Comparison of ENCODE assay signal across 1 cellular context in genomic region chr1:93846929-93847810, GRCh38.
TF ChIP-seq lines count a peak whose summit lies in the region.

No MANE protein-coding gene starts in this region.

TF ChIP-seq in K562, 482 proteins besides CTCF, POLR2A, EP300 and RAD21 (continued from another document and continues in another):
- TF ChIP-seq CREB3L1 (IDR thresholded peaks at IDR 0.05; ENCODE audit: borderline replicate concordance, low read depth): no peak
- peak; percentile 27; the same call in 1 of the 2 replicates for TF ChIP-seq ZNF143 (CRISPR knock-in tag; IDR thresholded peaks at IDR 0.05)
- no peak for TF ChIP-seq E2F3 (CRISPR knock-in tag; IDR thresholded peaks at IDR 0.05)
- TF ChIP-seq GATAD2A (IDR thresholded peaks at IDR 0.05): no peak
- no peak for TF ChIP-seq POLR2AphosphoS5 (IDR thresholded peaks at IDR 0.05; ENCODE audit: control insufficient read depth, insufficient read depth, low read depth, low read length)
- TF ChIP-seq E2F5 (CRISPR knock-in tag; IDR thresholded peaks at IDR 0.05): 0 out of 2 replicates have a peak, but pooled peaks have one; percentile 3
- TF ChIP-seq NCOA6 (IDR thresholded peaks at IDR 0.05): peak; percentile 90
- TF ChIP-seq MXI1 (IDR thresholded peaks at IDR 0.05; ENCODE audit: low read depth, low read length): peak; percentile 34; the same call in 1 of the 2 replicates
- TF ChIP-seq ZNF699 (CRISPR knock-in tag; IDR thresholded peaks at IDR 0.05; ENCODE audit: insufficient replicate concordance): no peak
- no peak for TF ChIP-seq CHD1 (IDR thresholded peaks at IDR 0.05; ENCODE audit: low read length)
- peak; percentile 31; the same call in 1 of the 2 replicates for TF ChIP-seq E2F4 (CRISPR knock-in tag; IDR thresholded peaks at IDR 0.05; ENCODE audit: low read depth)
- peak; percentile 26 to 44; a peak in 3 of 4 replicates for TF ChIP-seq MAZ (CRISPR knock-in tag; conservative IDR thresholded peaks at IDR 0.05 in 1 of 2, IDR thresholded peaks at IDR 0.05 in 1 of 2)
- TF ChIP-seq ZNF232 (CRISPR knock-in tag; IDR thresholded peaks at IDR 0.05): no peak
- TF ChIP-seq HDAC3 (IDR thresholded peaks at IDR 0.05; ENCODE audit: borderline replicate concordance, partially characterized antibody): no peak
- TF ChIP-seq MLX (CRISPR knock-in tag; conservative IDR thresholded peaks at IDR 0.05): no peak
- TF ChIP-seq SMAD1 (IDR thresholded peaks at IDR 0.05; ENCODE audit: low read depth, low read length, partially characterized antibody): no peak
- TF ChIP-seq KLF10 (CRISPR knock-in tag; IDR thresholded peaks at IDR 0.05): no peak
- TF ChIP-seq ZNF511 (CRISPR knock-in tag; IDR thresholded peaks at IDR 0.05): peak; percentile 28
- TF ChIP-seq NONO (IDR thresholded peaks at IDR 0.05; ENCODE audit: low read depth in 2 of 2, low read length in 1 of 2): peak in 1 of 2 experiments; percentile 31; a peak in 1 of 4 replicates
- TF ChIP-seq HMGXB4 (CRISPR knock-in tag; IDR thresholded peaks at IDR 0.05): peak; percentile 95
- TF ChIP-seq NFIC (IDR thresholded peaks at IDR 0.05): peak; percentile 76
- TF ChIP-seq TFE3 (CRISPR knock-in tag; IDR thresholded peaks at IDR 0.05): no peak
- TF ChIP-seq TCF3 (CRISPR knock-in tag; IDR thresholded peaks at IDR 0.05): no peak
- TF ChIP-seq HOMEZ (CRISPR knock-in tag; IDR thresholded peaks at IDR 0.05): no peak
- TF ChIP-seq THAP12 (CRISPR knock-in tag; IDR thresholded peaks at IDR 0.05): 0 out of 2 replicates have a peak, but pooled peaks have one; percentile 30
- TF ChIP-seq ZKSCAN3 (CRISPR knock-in tag; IDR thresholded peaks at IDR 0.05): no peak
- no peak for TF ChIP-seq SPI1 (IDR thresholded peaks at IDR 0.05; ENCODE audit: borderline replicate concordance, low read depth, low read length)
- TF ChIP-seq RCOR1 (IDR thresholded peaks at IDR 0.05; ENCODE audit: borderline replicate concordance in 1 of 2, low read depth in 2 of 2, low read length in 2 of 2): peak; percentile 33 to 67
- TF ChIP-seq E2F1 (CRISPR knock-in tag; IDR thresholded peaks at IDR 0.05): peak; percentile 72; the same call in 1 of the 2 replicates
- TF ChIP-seq BCOR (IDR thresholded peaks at IDR 0.05): peak; percentile 65
- TF ChIP-seq EGR1 (conservative IDR thresholded peaks at IDR 0.05): no peak
- TF ChIP-seq HMG20B (CRISPR knock-in tag; IDR thresholded peaks at IDR 0.05): no peak
- no peak for TF ChIP-seq CEBPZ (IDR thresholded peaks at IDR 0.05; ENCODE audit: borderline replicate concordance, low read depth, low read length)
- TF ChIP-seq HDGF (IDR thresholded peaks at IDR 0.05): no peak
- TF ChIP-seq EWSR1 (IDR thresholded peaks at IDR 0.05; ENCODE audit: borderline replicate concordance, low read depth, partially characterized antibody): no peak
- no peak; the same call in 1 of the 2 replicates for TF ChIP-seq ZKSCAN1 (IDR thresholded peaks at IDR 0.05; ENCODE audit: low read depth, low read length)
- no peak for TF ChIP-seq TOE1 (IDR thresholded peaks at IDR 0.05; ENCODE audit: borderline replicate concordance)
- no peak for TF ChIP-seq TOE1 (CRISPR knock-in tag; IDR thresholded peaks at IDR 0.05; ENCODE audit: borderline replicate concordance, low read depth)
- peak; percentile 47 for TF ChIP-seq MYC (IDR thresholded peaks at IDR 0.05; ENCODE audit: low read depth, low read length)
- peak; percentile 16; the same call in 1 of the 2 replicates for TF ChIP-seq MYC (CRISPR knock-in tag; IDR thresholded peaks at IDR 0.05; ENCODE audit: borderline replicate concordance, low read depth)
- no peak for TF ChIP-seq GATA2 (CRISPR knock-in tag; IDR thresholded peaks at IDR 0.05)
- no peak for TF ChIP-seq TAF9B (IDR thresholded peaks at IDR 0.05; ENCODE audit: partially characterized antibody)
- TF ChIP-seq RBM17 (IDR thresholded peaks at IDR 0.05; ENCODE audit: borderline replicate concordance, low read depth, low read length): no peak
- no peak for TF ChIP-seq PYGO2 (tag; IDR thresholded peaks at IDR 0.05)
- no peak for TF ChIP-seq KDM4B (IDR thresholded peaks at IDR 0.05; ENCODE audit: borderline replicate concordance in 2 of 2, low read depth in 1 of 2)
